Comparison of ENCODE assay signal across 15 cellular contexts in genomic region chr17:16889088-16889465, GRCh38.
DNase-seq lines count a peak whose midpoint lies in the region; ATAC-seq and TF ChIP-seq lines count a peak whose summit lies in the region.
"Had no signal": no experiment of that assay in that cellular context is flagged by ENCODE, and none has a peak within 500 bp of the region (broad histone marks: within the 10 kb centered on the region; RNA-seq: fewer than 3 reads in every experiment).

No MANE protein-coding gene starts in this region.

- no peak overlapping the region for H3K4me3 ChIP-seq in right atrium auricular region
- H3K4me3 ChIP-seq in trophoblast cell (ENCODE audit: low read depth, low read length), result peak overlapping the region; percentile 14
- H3K4me3 ChIP-seq in transverse colon, result no peak overlapping the region

- H4K91ac ChIP-seq in trophoblast cell (ENCODE audit: low read depth, low read length), result no peak overlapping the region

- H3K23ac ChIP-seq in trophoblast cell (ENCODE audit: low read length), result no peak overlapping the region

- no peak overlapping the region for H2AK5ac ChIP-seq in trophoblast cell (ENCODE audit: low read length)

- no peaks in the 10 kb centered on the region for H3K79me2 ChIP-seq in trophoblast cell (ENCODE audit: control insufficient read depth, insufficient read depth, low read length, poor library complexity)

- H3K4ac ChIP-seq in trophoblast cell (ENCODE audit: low read depth, low read length), result no peak overlapping the region

- ATAC-seq in left ventricle myocardium superior, result no peak

- no peak overlapping the region for H2BK12ac ChIP-seq in trophoblast cell (ENCODE audit: low read length)

- no peak overlapping the region for H4K12ac ChIP-seq in trophoblast cell (ENCODE audit: low read depth, low read length)

- TF ChIP-seq POLR2A in transverse colon (IDR thresholded peaks at IDR 0.05), result no peak

- no peaks in the 10 kb centered on the region for H3K27me3 ChIP-seq in right atrium auricular region
- H3K27me3 ChIP-seq in trophoblast cell (ENCODE audit: insufficient read depth, low read length), result no peaks in the 10 kb centered on the region
- H3K27me3 ChIP-seq in transverse colon, result no peaks in the 10 kb centered on the region

- H2AFZ ChIP-seq in trophoblast cell (ENCODE audit: insufficient read depth, low read length, poor library complexity), result no peak overlapping the region

- intact Hi-C loops in left ventricle myocardium superior (cut with micrococcal nuclease), result no loop called here
- intact Hi-C loops in transverse colon (cut with DNase I; ENCODE audit: low total_unique reads), result no loop called here

- WGBS in trophoblast cell (ENCODE audit: extremely low coverage, insufficient coverage, insufficient read length), result no CpG with 5 or more reads among the region's 5 CpGs
- 84% methylated on average over 5 of the region's 5 CpGs; no CpG with 5 or more reads in 1 of the 2 donors for WGBS in transverse colon (ENCODE audit: low coverage in 1 of 2), 2 donors

- H3K27ac ChIP-seq in right atrium auricular region (no peak overlapping the region), trophoblast cell (ENCODE audit: low read depth, low read length) (no peak overlapping the region), transverse colon (no peak overlapping the region)

- H3K9me3 ChIP-seq in right atrium auricular region (no peaks in the 10 kb centered on the region), trophoblast cell (ENCODE audit: insufficient read depth, low read depth, low read length) (peaks cover 1% of the 10 kb centered on the region), transverse colon (no peaks in the 10 kb centered on the region)

- no peak for TF ChIP-seq CTCF in right atrium auricular region (IDR thresholded peaks at IDR 0.05)
- no peak for TF ChIP-seq CTCF in transverse colon (IDR thresholded peaks at IDR 0.05)

- DNase-seq in right atrium auricular region (ENCODE audit: low spot score) (peak; percentile 26), left ventricle myocardium superior (no peak), islet precursor cell (peak; percentile 24), trophoblast cell (no peak), transverse colon (no peak), NCI-H146 (lab: John Stamatoyannopoulos, UW) (no peak)
- DNase-seq: C1 segment of cervical spinal cord; Calu3; CD4-positive, alpha-beta memory T cell; COR-L47; DMS53; DMS79 treated with DMSO at 0.1 percent for 48 hours; GF-D8; GOT3; HCEC 1CT had no signal

- H2BK120ac ChIP-seq in trophoblast cell (ENCODE audit: insufficient read depth, low read length, poor library complexity), result no peak overlapping the region

- H3K14ac ChIP-seq in trophoblast cell (ENCODE audit: low read length), result no peak overlapping the region

- TF ChIP-seq EP300 in transverse colon (IDR thresholded peaks at IDR 0.05; ENCODE audit: low read depth), result no peak

- in situ Hi-C loops in transverse colon (cut with MboI; ENCODE audit: low pct_ligation_motif_present in 1 of 4, low pct_unique_long_range_greater_than_20kb in 1 of 4, low sequenced_read_pairs in 3 of 4), result no loop called here

- H3K18ac ChIP-seq in trophoblast cell (ENCODE audit: low read length), result no peak overlapping the region

- H3K4me2 ChIP-seq in trophoblast cell (ENCODE audit: low read length), result no peak overlapping the region

- no peak overlapping the region for H3K9ac ChIP-seq in trophoblast cell (ENCODE audit: low read length)

- H3K4me1 ChIP-seq in right atrium auricular region (no peaks in the 10 kb centered on the region), trophoblast cell (ENCODE audit: control insufficient read depth in 1 of 2, insufficient read depth in 2 of 2, low read length in 2 of 2) (no peaks in the 10 kb centered on the region), transverse colon (no peaks in the 10 kb centered on the region)

- H3K36me3 ChIP-seq in right atrium auricular region, result no peaks in the 10 kb centered on the region
- H3K36me3 ChIP-seq in trophoblast cell (ENCODE audit: control insufficient read depth in 1 of 2, insufficient read depth in 2 of 2, low read length in 2 of 2), result no peaks in the 10 kb centered on the region
- H3K36me3 ChIP-seq in transverse colon, result no peaks in the 10 kb centered on the region

- H2BK5ac ChIP-seq in trophoblast cell (ENCODE audit: low read depth, low read length, poor library complexity), result no peak overlapping the region

- H3K79me1 ChIP-seq in trophoblast cell (ENCODE audit: low read length), result no peaks in the 10 kb centered on the region

- no peak overlapping the region for H4K8ac ChIP-seq in trophoblast cell (ENCODE audit: low read depth, low read length)

Comparison
In these comparisons a context has a peak if more than half of its experiments do, and no peak if none do; other contexts are left out.
1. DNase-seq: peak in right atrium auricular region (single experiment) and islet precursor cell (single experiment); none in left ventricle myocardium superior (single experiment), trophoblast cell (0 of 2), transverse colon (single experiment) and NCI-H146 (single experiment).